ENCODE assay signal across 11 cellular contexts in the genomic region with DNA sequence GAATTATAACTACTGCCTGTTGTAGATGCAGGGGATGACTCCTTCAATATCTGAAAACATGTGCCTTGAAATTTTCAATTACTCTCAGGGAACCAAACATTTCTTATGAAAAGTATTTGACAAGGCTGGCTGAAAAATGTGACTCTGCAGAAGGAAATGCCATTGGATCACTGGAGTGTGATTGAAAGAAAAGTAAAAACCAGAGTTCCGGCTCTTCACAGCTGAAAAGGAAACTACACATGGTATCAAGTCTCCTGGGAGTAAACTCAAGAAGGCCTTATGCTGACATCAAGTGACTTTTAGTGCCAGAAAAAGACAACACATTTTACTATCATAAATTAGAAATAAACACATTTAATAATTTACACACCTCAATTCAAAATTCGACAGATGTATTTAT.
A peak's percentile ranks its signal among the peaks of the same experiment; 100 is the strongest.
DNase-seq lines count a peak whose midpoint lies in the region; ATAC-seq, FAIRE-seq and TF ChIP-seq lines count a peak whose summit lies in the region.
"Had no signal": no experiment of that assay in that cellular context is flagged by ENCODE, and none has a peak within 500 bp of the region (broad histone marks: within the 10 kb centered on the region; RNA-seq: fewer than 3 reads in every experiment).

No MANE protein-coding gene starts in this region.

- no peak overlapping the region for H2AK5ac ChIP-seq in neuronal stem cell (ENCODE audit: low read depth, low read length)

- no peak overlapping the region for H4K91ac ChIP-seq in neuronal stem cell (ENCODE audit: low read depth, low read length, poor library complexity)

- H3K9me3 ChIP-seq in neuronal stem cell (replicated peaks in 1 of 2; ENCODE audit: control insufficient read depth in 2 of 2, insufficient read depth in 1 of 2, low read depth in 1 of 2, low read length in 2 of 2) = no peaks in the 10 kb centered on the region
- no peaks in the 10 kb centered on the region for H3K9me3 ChIP-seq in SK-N-SH

- no peak overlapping the region for H2BK12ac ChIP-seq in neuronal stem cell (ENCODE audit: low read length)

- TF ChIP-seq CTCF in SK-N-SH (IDR thresholded peaks at IDR 0.05) = no peak

- ATAC-seq in GM18873 (IDR thresholded peaks at IDR 0.05; ENCODE audit: low FRiP score, unreplicated experiment) = peak; percentile 88
- ATAC-seq in HG02798 (IDR thresholded peaks at IDR 0.05; ENCODE audit: poor library complexity, unreplicated experiment) = peak; percentile 72

- H3K79me1 ChIP-seq in neuronal stem cell (ENCODE audit: low read depth, low read length) = no peaks in the 10 kb centered on the region

- no peak for TF ChIP-seq RAD21 in SK-N-SH (IDR thresholded peaks at IDR 0.05; ENCODE audit: low read length)

- no peak overlapping the region for H3K18ac ChIP-seq in neuronal stem cell (ENCODE audit: low read length)

- H3K36me3 ChIP-seq in neuronal stem cell (replicated peaks in 1 of 2; ENCODE audit: control insufficient read depth in 2 of 2, insufficient read depth in 2 of 2, low read length in 2 of 2) = no peaks in the 10 kb centered on the region
- no peaks in the 10 kb centered on the region for H3K36me3 ChIP-seq in SK-N-SH (replicated peaks in 1 of 2; ENCODE audit: control insufficient read depth in 1 of 2, insufficient read depth in 2 of 2, low read length in 1 of 2)
- H3K36me3 ChIP-seq: upper lobe of left lung had no signal

- POLR2A ChIA-PET in SK-N-SH (lab: Yijun Ruan, JAX) = no interaction called here

- H3K27me3 ChIP-seq in neuronal stem cell (ENCODE audit: control insufficient read depth in 3 of 3, insufficient read depth in 3 of 3, low read depth in 1 of 3, low read length in 3 of 3) (no peaks in the 10 kb centered on the region), SK-N-SH (ENCODE audit: insufficient read depth) (no peaks in the 10 kb centered on the region)
- H3K27me3 ChIP-seq: upper lobe of left lung had no signal

- in situ Hi-C loops in KBM-7 (cut with MboI; ENCODE audit: low pct_unique_long_range_greater_than_20kb, low sequenced_read_pairs) = no loop called here

- H3K4me2 ChIP-seq in neuronal stem cell (ENCODE audit: insufficient read depth, low read length, poor library complexity, severe bottlenecking) = no peak overlapping the region
- H3K4me2 ChIP-seq in SK-N-SH = no peak overlapping the region

- peak; percentile 18 for DNase-seq in KBM-7
- DNase-seq in neuronal stem cell (ENCODE audit: low spot score) = no peak
- DNase-seq in activated CD4-positive, alpha-beta T cell treated with anti-CD3 and anti-CD28 coated beads for 48 hours = no peak
- DNase-seq in cerebellar cortex (ENCODE audit: low spot score) = no peak
- no peak for DNase-seq in SK-N-SH
- DNase-seq in GM12891 (ENCODE audit: insufficient read length, low spot score) = no peak
- DNase-seq: activated CD8-positive, alpha-beta memory T cell treated with anti-CD3 and anti-CD28 coated beads, Interleukin-2, amount 50 U/mL, for 48 hours; upper lobe of left lung had no signal

- H2BK5ac ChIP-seq in neuronal stem cell (ENCODE audit: low read length) = no peak overlapping the region

- no peak overlapping the region for H3K9ac ChIP-seq in neuronal stem cell (ENCODE audit: low read depth, low read length, poor library complexity)
- no peak overlapping the region for H3K9ac ChIP-seq in SK-N-SH

- FAIRE-seq in GM12891 (lab: Jason Lieb, UNC) = no peak

- no peaks in the 10 kb centered on the region for H3F3A ChIP-seq in SK-N-SH (replicated peaks; ENCODE audit: insufficient read depth)

- H4K20me1 ChIP-seq in SK-N-SH (ENCODE audit: insufficient read depth) = no peaks in the 10 kb centered on the region

- no peak overlapping the region for H3K14ac ChIP-seq in neuronal stem cell (ENCODE audit: low read length)

- H3K9me2 ChIP-seq in SK-N-SH = no peaks in the 10 kb centered on the region

- H2AFZ ChIP-seq in neuronal stem cell (ENCODE audit: low read length) (peak overlapping the region; percentile 83), SK-N-SH (ENCODE audit: low read depth) (no peak overlapping the region)

- TF ChIP-seq POLR2A in GM12891 (IDR thresholded peaks at IDR 0.05; ENCODE audit: low read depth, low read length) = no peak

- H3K23ac ChIP-seq in neuronal stem cell (ENCODE audit: low read depth, low read length, poor library complexity) = no peak overlapping the region

- no peak for TF ChIP-seq EP300 in SK-N-SH (IDR thresholded peaks at IDR 0.05; ENCODE audit: borderline replicate concordance in 1 of 2, low read depth in 1 of 2, low read length in 1 of 2)

- H3K4ac ChIP-seq in neuronal stem cell (ENCODE audit: low read length) = no peak overlapping the region

- no peaks in the 10 kb centered on the region for H3K79me2 ChIP-seq in SK-N-SH (ENCODE audit: insufficient read depth)

- H3K4me3 ChIP-seq in neuronal stem cell (ENCODE audit: low read length in 2 of 2) (no peak overlapping the region), SK-N-SH (ENCODE audit: low read depth in 2 of 2, low read length in 1 of 2) (no peak overlapping the region)
- H3K4me3 ChIP-seq: upper lobe of left lung had no signal

- H3K4me1 ChIP-seq in neuronal stem cell (ENCODE audit: control insufficient read depth in 2 of 2, insufficient read depth in 1 of 2, low read depth in 1 of 2, low read length in 2 of 2) = no peaks in the 10 kb centered on the region
- H3K4me1 ChIP-seq in SK-N-SH (ENCODE audit: control insufficient read depth in 1 of 2, insufficient read depth in 2 of 2, low read depth in 1 of 2, low read length in 1 of 2) = no peaks in the 10 kb centered on the region
- H3K4me1 ChIP-seq: upper lobe of left lung had no signal

- H2BK15ac ChIP-seq in neuronal stem cell (ENCODE audit: low read length) = no peak overlapping the region

- no peak overlapping the region for H2BK120ac ChIP-seq in neuronal stem cell (ENCODE audit: low read depth, low read length)

- H3K27ac ChIP-seq in neuronal stem cell (replicated peaks; ENCODE audit: low read length) (no peak overlapping the region), SK-N-SH (ENCODE audit: low read depth in 2 of 2, low read length in 1 of 2) (no peak overlapping the region)
- H3K27ac ChIP-seq: epithelial cell of prostate, upper lobe of left lung had no signal

- WGBS in neuronal stem cell (ENCODE audit: extremely low coverage in 2 of 2, insufficient read length in 2 of 2, insufficient replicate concordance in 1 of 2), 2 donors = 100% methylated on average over 1 of the region's 2 CpGs; no CpG with 5 or more reads in 1 of the 2 donors
- WGBS in SK-N-SH (ENCODE audit: low lambda C conversion rate) = 9% methylated on average over 2 of the region's 2 CpGs

- CTCF ChIA-PET in SK-N-SH (lab: Yijun Ruan, JAX) = no interaction called here

- no peak overlapping the region for H4K8ac ChIP-seq in neuronal stem cell (ENCODE audit: low read depth, low read length)

TF ChIP-seq in SK-N-SH, 30 proteins besides CTCF, POLR2A, EP300 and RAD21:
- no peak for TF ChIP-seq NFIC (IDR thresholded peaks at IDR 0.05; ENCODE audit: borderline replicate concordance)
- no peak for TF ChIP-seq FOSL2 (IDR thresholded peaks at IDR 0.05; ENCODE audit: borderline replicate concordance, low read depth)
- TF ChIP-seq MEF2A (IDR thresholded peaks at IDR 0.05; ENCODE audit: borderline replicate concordance, low read depth) = no peak
- TF ChIP-seq, protein P1, sequence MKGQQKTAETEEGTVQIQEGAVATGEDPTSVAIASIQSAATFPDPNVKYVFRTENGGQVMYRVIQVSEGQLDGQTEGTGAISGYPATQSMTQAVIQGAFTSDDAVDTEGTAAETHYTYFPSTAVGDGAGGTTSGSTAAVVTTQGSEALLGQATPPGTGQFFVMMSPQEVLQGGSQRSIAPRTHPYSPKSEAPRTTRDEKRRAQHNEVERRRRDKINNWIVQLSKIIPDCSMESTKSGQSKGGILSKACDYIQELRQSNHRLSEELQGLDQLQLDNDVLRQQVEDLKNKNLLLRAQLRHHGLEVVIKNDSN (IDR thresholded peaks at IDR 0.05; ENCODE audit: borderline replicate concordance, low read depth) = no peak

TF ChIP-seq in GM12891, 5 proteins besides CTCF, POLR2A, EP300 and RAD21:
- TF ChIP-seq TAF1 (IDR thresholded peaks at IDR 0.05; ENCODE audit: low read depth, low read length) = no peak
